In genomic region chr22:24465566-24465965, GRCh38 we compare ENCODE assay signal across 1 cellular context.
TF ChIP-seq lines count a peak whose summit lies in the region.

No MANE protein-coding gene starts in this region.

TF ChIP-seq in SK-N-SH, 30 proteins besides CTCF, POLR2A, EP300 and RAD21 (continued from another document):
- TF ChIP-seq ZBTB33 (IDR thresholded peaks at IDR 0.05; ENCODE audit: borderline replicate concordance, low read depth), result no peak
- no peak for TF ChIP-seq TCF12 (IDR thresholded peaks at IDR 0.05)
- TF ChIP-seq GABPA (IDR thresholded peaks at IDR 0.05; ENCODE audit: low read depth), result no peak
- TF ChIP-seq PBX3 (IDR thresholded peaks at IDR 0.05), result no peak
- TF ChIP-seq FOXJ3 (CRISPR knock-in tag; IDR thresholded peaks at IDR 0.05), result no peak
- no peak for TF ChIP-seq IRF3 (IDR thresholded peaks at IDR 0.05; ENCODE audit: low read depth, low read length)
- peak; percentile 76 for TF ChIP-seq MAX (IDR thresholded peaks at IDR 0.05; ENCODE audit: low read depth)
- peak; percentile 61; the same call in 1 of the 2 replicates for TF ChIP-seq YY1 (IDR thresholded peaks at IDR 0.05; ENCODE audit: low read depth)
- no peak for TF ChIP-seq SMC3 (IDR thresholded peaks at IDR 0.05; ENCODE audit: low read depth, low read length)
- TF ChIP-seq FOSL2 (IDR thresholded peaks at IDR 0.05; ENCODE audit: borderline replicate concordance, low read depth), result peak; percentile 21; the same call in 1 of the 2 replicates
